ENCODE assay signal across 8 cellular contexts in the genomic region with DNA sequence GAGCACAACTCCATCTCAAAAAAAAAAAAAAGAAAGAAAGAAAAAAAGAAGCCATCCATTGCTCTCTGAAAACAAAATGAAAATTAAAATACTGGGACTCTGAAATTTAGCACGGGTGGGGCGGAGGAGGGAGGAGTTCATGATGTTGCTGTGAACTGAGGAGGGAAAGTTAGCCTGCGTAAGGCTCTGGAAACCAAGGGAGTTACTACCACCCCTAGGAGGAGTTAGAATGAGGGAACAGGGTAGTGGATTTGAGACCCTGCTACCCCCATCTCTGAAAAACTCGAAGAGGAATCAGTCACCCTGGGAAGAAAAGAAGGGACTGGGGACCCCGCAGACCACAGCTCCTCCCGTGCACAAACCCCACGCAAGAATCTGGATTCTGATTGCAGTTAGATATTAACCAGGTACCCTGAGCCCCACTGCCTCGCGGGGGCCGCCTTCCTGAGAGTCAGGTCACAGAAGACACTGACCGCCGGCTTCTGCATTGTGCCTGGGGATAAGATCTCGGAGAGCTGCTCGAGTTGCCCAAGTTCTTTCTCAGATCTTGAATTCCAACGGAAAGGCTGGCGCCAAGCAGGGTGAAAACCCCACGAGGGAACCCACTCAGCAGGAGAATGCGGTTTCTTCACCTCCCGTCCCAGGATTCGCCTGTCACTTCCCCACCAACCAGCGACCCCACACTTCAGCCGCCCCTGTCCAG. TPM values are rescaled to one million over a fixed set of nuclear protein-coding genes. Genes with fewer than 3 reads are reported as not detected.
DNase-seq lines count a peak whose midpoint lies in the region; ATAC-seq and TF ChIP-seq lines count a peak whose summit lies in the region.

No MANE protein-coding gene starts in this region.

- H3K4me3 ChIP-seq in DND-41 (ENCODE audit: low read depth in 1 of 2, low read length in 2 of 2) (peak overlapping the region; percentile 69 to 90), ascending aorta (peak overlapping the region; percentile 79 to 91), iPS DF 6.9 (ENCODE audit: low read length) (peak overlapping the region; percentile 74; the same call in 1 of the 2 replicates), gastrocnemius medialis (peak overlapping the region; percentile 76 to 93 (median 84))

- no CpG with 5 or more reads among the region's 22 CpGs for WGBS in iPS DF 6.9 (ENCODE audit: insufficient coverage, insufficient read length)

- peak overlapping the region; percentile 79 for H3K9ac ChIP-seq in DND-41 (ENCODE audit: low read depth, low read length)

- H3K4me1 ChIP-seq in DND-41 (ENCODE audit: insufficient read depth, low read length), result peaks cover 19% of the 10 kb centered on the region
- peaks cover 0 to 3% of the 10 kb centered on the region in 2 donors for H3K4me1 ChIP-seq in ascending aorta
- H3K4me1 ChIP-seq in iPS DF 6.9 (ENCODE audit: control insufficient read depth, insufficient read depth, low read length), result 0 out of 2 replicates have a peak, but pooled peaks cover 1% of the 10 kb centered on the region
- H3K4me1 ChIP-seq in gastrocnemius medialis, result peaks cover 6 to 11% of the 10 kb centered on the region in 2 donors

- intact Hi-C loops in ascending aorta (cut with DNase I), result loop anchor here (1.0 to 10.0 kb wide), 4 partner anchors 31 to 300 kb away; a partner anchor contains a TSS
- intact Hi-C loops in gastrocnemius medialis (cut with DNase I; ENCODE audit: low total_unique reads), result loop anchor here (1.0 to 10.0 kb wide), 6 partner anchors 31 to 380 kb away; a partner anchor contains a TSS

- in situ Hi-C loops in gastrocnemius medialis (cut with MboI; ENCODE audit: low sequenced_read_pairs in 4 of 4), result no loop called here

- H3K9me3 ChIP-seq in DND-41 (ENCODE audit: insufficient read depth, low read length, severe bottlenecking) (no peaks in the 10 kb centered on the region), KOPT-K1 (ENCODE audit: insufficient read depth, low read length, poor library complexity, severe bottlenecking) (peaks cover 13% of the 10 kb centered on the region), ascending aorta (peaks cover 0 to 4% of the 10 kb centered on the region in 2 donors), iPS DF 6.9 (ENCODE audit: control insufficient read depth, insufficient read depth, low read length) (no peaks in the 10 kb centered on the region; the same call in 1 of the 2 replicates), gastrocnemius medialis (no peaks in the 10 kb centered on the region)

- peak overlapping the region; percentile 85 for H2AFZ ChIP-seq in DND-41 (ENCODE audit: low read depth, low read length)

- H3K27me3 ChIP-seq in DND-41 (ENCODE audit: insufficient read depth, low read length, poor library complexity), result no peaks in the 10 kb centered on the region
- H3K27me3 ChIP-seq in ascending aorta, result no peaks in the 10 kb centered on the region
- H3K27me3 ChIP-seq in iPS DF 6.9 (ENCODE audit: control insufficient read depth, insufficient read depth, low read length), result peaks cover 1% of the 10 kb centered on the region; the same call in 1 of the 2 replicates
- H3K27me3 ChIP-seq in gastrocnemius medialis, result no peaks in the 10 kb centered on the region

- peaks cover 2% of the 10 kb centered on the region for H3K79me2 ChIP-seq in DND-41 (ENCODE audit: insufficient read depth, low read length)

- TF ChIP-seq POLR2A in gastrocnemius medialis (IDR thresholded peaks at IDR 0.05), result no peak

- H3K36me3 ChIP-seq in DND-41 (ENCODE audit: insufficient read depth, low read length) (no peaks in the 10 kb centered on the region), KOPT-K1 (ENCODE audit: insufficient read depth, low read length) (no peaks in the 10 kb centered on the region), ascending aorta (no peaks in the 10 kb centered on the region), iPS DF 6.9 (ENCODE audit: control insufficient read depth, insufficient read depth, low read length) (no peaks in the 10 kb centered on the region), gastrocnemius medialis (no peaks in the 10 kb centered on the region)

- H3K27ac ChIP-seq in DND-41 (ENCODE audit: low read length) (peak overlapping the region; percentile 88; the same call in 1 of the 2 replicates), KOPT-K1 (ENCODE audit: low read depth, low read length, poor library complexity, severe bottlenecking) (peak overlapping the region; percentile 59), ascending aorta (peak overlapping the region; percentile 90 to 94), iPS DF 6.9 (ENCODE audit: low read length) (no peak overlapping the region), gastrocnemius medialis (peak overlapping the region; percentile 86 to 97 (median 92))

- no peak for ATAC-seq in DND-41 (ENCODE audit: insufficient read depth, low read depth)
- peak in 1 of 2 donors; percentile 4 for ATAC-seq in gastrocnemius medialis
- no peak for ATAC-seq in GM21786 (IDR thresholded peaks at IDR 0.05; ENCODE audit: unreplicated experiment)
- ATAC-seq in activated CD4-positive, CD25-positive, alpha-beta regulatory T cell treated with anti-CD3 and anti-CD28 coated beads, Interleukin-2, amount 50 U/mL, for 24 hours, result no peak

- no peak for DNase-seq in DND-41
- peak in 1 of 2 donors; percentile 67 for DNase-seq in ascending aorta (ENCODE audit: low spot score in 2 of 2)
- DNase-seq in iPS DF 6.9 (ENCODE audit: low read depth, low spot score), result no peak
- DNase-seq in gastrocnemius medialis, result peak in 1 of 2 donors; percentile 19
- DNase-seq in HCEC 1CT, result no peak

- no peaks in the 10 kb centered on the region for H4K20me1 ChIP-seq in DND-41 (ENCODE audit: insufficient read depth, low read length)

- TF ChIP-seq CTCF in DND-41 (IDR thresholded peaks at IDR 0.05; ENCODE audit: borderline replicate concordance, extremely low read depth, low read length, poor library complexity, severe bottlenecking), result no peak
- no peak for TF ChIP-seq CTCF in ascending aorta (IDR thresholded peaks at IDR 0.05)
- TF ChIP-seq CTCF in gastrocnemius medialis (IDR thresholded peaks at IDR 0.05 in 4 of 5, conservative IDR thresholded peaks at IDR 0.05 in 1 of 5), result no peak

- H3K4me2 ChIP-seq in DND-41 (ENCODE audit: insufficient read depth, low read length), result peak overlapping the region; percentile 80

RNA-seq across cellular contexts. Expression of a gene that starts 0.9 kb away (rescaled TPM):
- total RNA-seq in ascending aorta (0.21 TPM), gastrocnemius medialis (under 1 TPM; 0.22 to 0.66 (median 0.42) TPM)

RNA-seq across cellular contexts. Expression of a gene that starts 31.1 kb away (rescaled TPM):
- total RNA-seq in ascending aorta (not detected), gastrocnemius medialis (1 to 10 TPM; 1.3 to 2.8 (median 2.2) TPM)

RNA-seq across cellular contexts. Expression of a gene that starts 36.5 kb away (rescaled TPM):
- 3.1 TPM for total RNA-seq in ascending aorta
- 1 to 10 TPM; 1.3 to 3.6 (median 3.2) TPM for total RNA-seq in gastrocnemius medialis
